In the genomic region with DNA sequence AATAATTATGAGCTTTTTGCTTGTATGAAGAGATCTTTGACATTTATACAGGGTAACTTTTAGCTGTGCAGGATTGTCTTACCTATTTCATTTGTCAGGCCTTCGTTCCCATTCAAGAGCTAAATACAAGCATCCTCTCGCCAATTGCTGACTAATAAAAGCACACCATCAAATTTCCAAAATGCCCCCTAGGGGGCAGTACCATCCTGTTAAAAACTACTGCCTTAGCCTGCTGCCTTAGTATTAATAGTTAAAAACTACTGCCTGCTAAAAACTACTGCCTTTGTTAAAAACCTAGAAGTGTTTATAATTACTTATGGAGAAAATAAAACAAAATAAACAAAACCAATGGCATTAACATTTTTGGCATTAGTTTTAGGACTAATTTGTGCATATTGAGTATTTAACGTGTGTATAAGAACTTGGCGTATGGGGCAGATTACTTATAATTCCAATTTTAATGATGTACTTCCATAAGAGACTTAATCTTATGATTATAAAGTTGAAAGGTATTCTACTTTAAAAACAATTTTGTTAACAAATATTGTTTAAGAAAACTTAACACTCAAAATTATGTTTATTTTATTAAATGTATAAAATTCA, we compare ENCODE assay signal across 9 cellular contexts. TPM values are rescaled to one million over a fixed set of nuclear protein-coding genes. Genes with fewer than 3 reads are reported as not detected.
DNase-seq lines count a peak whose midpoint lies in the region; ATAC-seq and TF ChIP-seq lines count a peak whose summit lies in the region.
"Had no signal": no experiment of that assay in that cellular context is flagged by ENCODE, and none has a peak within 500 bp of the region (broad histone marks: within the 10 kb centered on the region; RNA-seq: fewer than 3 reads in every experiment).

No MANE protein-coding gene starts in this region.

- intact Hi-C loops in activated T-helper 1 cell treated with anti-CD3 and anti-CD28 coated beads, Interleukin-12 subunit alpha, Interleukin-12 subunit beta, Interleukin-2, Interleukin-4 antibody, amounts not matched to agents 30 ng/mL and 10 ng/mL and 1 ng/mL, durations not matched to agents 14 hours and 24 hours and 36 hours (cut with micrococcal nuclease), result loop anchor here (1.0 to 5.0 kb wide), 3 partner anchors 48 to 354 kb away; no protein-coding TSS in a partner anchor

- no peak overlapping the region for H3K27ac ChIP-seq in foreskin keratinocyte
- H3K27ac ChIP-seq: BLaER1 treated with 17β-estradiol and CSF1 and Interleukin-3, amounts not matched to agents 10 nM and 100 nM had no signal

- no peaks in the 10 kb centered on the region for H3K27me3 ChIP-seq in foreskin keratinocyte
- H3K27me3 ChIP-seq: BLaER1 treated with 17β-estradiol and CSF1 and Interleukin-3, amounts not matched to agents 10 nM and 100 nM had no signal

- H3K36me3 Mint-ChIP-seq in activated T-helper 1 cell treated with anti-CD3 and anti-CD28 coated beads, Interleukin-12 subunit alpha, Interleukin-12 subunit beta, Interleukin-2, Interleukin-4 antibody, amounts not matched to agents 30 ng/mL and 10 ng/mL and 1 ng/mL, durations not matched to agents 14 hours and 24 hours and 36 hours (ENCODE audit: low read depth), result no peaks in the 10 kb centered on the region

- peak; percentile 89 for TF ChIP-seq CTCF in foreskin keratinocyte (conservative IDR thresholded peaks at IDR 0.05)

- H3K4me3 Mint-ChIP-seq in activated T-helper 1 cell treated with anti-CD3 and anti-CD28 coated beads, Interleukin-12 subunit alpha, Interleukin-12 subunit beta, Interleukin-2, Interleukin-4 antibody, amounts not matched to agents 30 ng/mL and 10 ng/mL and 1 ng/mL, durations not matched to agents 14 hours and 24 hours and 36 hours, result no peak overlapping the region

- peaks cover 12% of the 10 kb centered on the region for H3K9me3 Mint-ChIP-seq in activated T-helper 1 cell treated with anti-CD3 and anti-CD28 coated beads, Interleukin-12 subunit alpha, Interleukin-12 subunit beta, Interleukin-2, Interleukin-4 antibody, amounts not matched to agents 30 ng/mL and 10 ng/mL and 1 ng/mL, durations not matched to agents 14 hours and 24 hours and 36 hours

- H3K27ac Mint-ChIP-seq in activated T-helper 1 cell treated with anti-CD3 and anti-CD28 coated beads, Interleukin-12 subunit alpha, Interleukin-12 subunit beta, Interleukin-2, Interleukin-4 antibody, amounts not matched to agents 30 ng/mL and 10 ng/mL and 1 ng/mL, durations not matched to agents 14 hours and 24 hours and 36 hours, result no peak overlapping the region

- H3K4me1 ChIP-seq in foreskin keratinocyte, result no peaks in the 10 kb centered on the region

- H3K27me3 Mint-ChIP-seq in activated T-helper 1 cell treated with anti-CD3 and anti-CD28 coated beads, Interleukin-12 subunit alpha, Interleukin-12 subunit beta, Interleukin-2, Interleukin-4 antibody, amounts not matched to agents 30 ng/mL and 10 ng/mL and 1 ng/mL, durations not matched to agents 14 hours and 24 hours and 36 hours (ENCODE audit: insufficient read depth), result peaks cover 34% of the 10 kb centered on the region

- peak; percentile 10 for DNase-seq in NK-92 treated with Interleukin-12 subunit alpha and Interleukin-12 subunit beta, amount 100 ng/mL, for 24 hours (lab: John Stamatoyannopoulos, UW)
- DNase-seq in NK-92 (lab: John Stamatoyannopoulos, UW; ENCODE audit: unreplicated experiment), result no peak
- peak; percentile 66 for DNase-seq in Jurkat, Clone E6-1 (ENCODE audit: low read depth, low spot score)
- DNase-seq in OCI-M1 (lab: John Stamatoyannopoulos, UW), result peak; percentile 80
- peak; percentile 51 for DNase-seq in activated T-helper 1 cell treated with anti-CD3 and anti-CD28 coated beads, Interleukin-12 subunit alpha, Interleukin-12 subunit beta, Interleukin-2, Interleukin-4 antibody, amounts not matched to agents 30 ng/mL and 10 ng/mL and 1 ng/mL, durations not matched to agents 14 hours and 24 hours and 36 hours (ENCODE audit: low spot score)
- DNase-seq in foreskin keratinocyte, result peak; percentile 34 to 65
- peak; percentile 70 for DNase-seq in retina

- peak; percentile 17 for ATAC-seq in foreskin keratinocyte
- ATAC-seq in GM21423 (IDR thresholded peaks at IDR 0.05; ENCODE audit: unreplicated experiment), result no peak

- no peak overlapping the region for H3K4me3 ChIP-seq in Jurkat, Clone E6-1 (ENCODE audit: low read length)
- H3K4me3 ChIP-seq: BLaER1 treated with 17β-estradiol and CSF1 and Interleukin-3, amounts not matched to agents 10 nM and 100 nM had no signal

- peaks cover 31% of the 10 kb centered on the region for H3K4me1 Mint-ChIP-seq in activated T-helper 1 cell treated with anti-CD3 and anti-CD28 coated beads, Interleukin-12 subunit alpha, Interleukin-12 subunit beta, Interleukin-2, Interleukin-4 antibody, amounts not matched to agents 30 ng/mL and 10 ng/mL and 1 ng/mL, durations not matched to agents 14 hours and 24 hours and 36 hours (ENCODE audit: low read depth)

RNA-seq across cellular contexts. Expression of a gene that starts 3.0 kb away (rescaled TPM):
- 95.6 TPM for polyA plus RNA-seq in Jurkat, Clone E6-1 (2012; ENCODE audit: insufficient read depth, insufficient read length)
- 33.5 and 36.1 TPM in 2 replicates for total RNA-seq in activated T-helper 1 cell treated with anti-CD3 and anti-CD28 coated beads, Interleukin-12 subunit alpha, Interleukin-12 subunit beta, Interleukin-2, Interleukin-4 antibody, amounts not matched to agents 30 ng/mL and 10 ng/mL and 1 ng/mL, durations not matched to agents 14 hours and 24 hours and 36 hours
- total RNA-seq in foreskin keratinocyte, result 101 and 145 TPM in 2 replicates
- 160 and 242 TPM in 2 replicates for polyA plus RNA-seq in foreskin keratinocyte

RNA-seq across cellular contexts. Expression of a gene that starts 21.9 kb away (rescaled TPM):
- polyA plus RNA-seq in Jurkat, Clone E6-1 (2012; ENCODE audit: insufficient read depth, insufficient read length), result 1.9 TPM
- 37.0 and 42.2 TPM in 2 replicates for total RNA-seq in activated T-helper 1 cell treated with anti-CD3 and anti-CD28 coated beads, Interleukin-12 subunit alpha, Interleukin-12 subunit beta, Interleukin-2, Interleukin-4 antibody, amounts not matched to agents 30 ng/mL and 10 ng/mL and 1 ng/mL, durations not matched to agents 14 hours and 24 hours and 36 hours
- total RNA-seq in foreskin keratinocyte, result 315 and 774 TPM in 2 replicates
- 486 and 1,280 TPM in 2 replicates for polyA plus RNA-seq in foreskin keratinocyte

RNA-seq across cellular contexts. Expression of a gene that starts 41.7 kb away (rescaled TPM):
- polyA plus RNA-seq in Jurkat, Clone E6-1 (2012; ENCODE audit: insufficient read depth, insufficient read length), result 3.6 TPM
- total RNA-seq in activated T-helper 1 cell treated with anti-CD3 and anti-CD28 coated beads, Interleukin-12 subunit alpha, Interleukin-12 subunit beta, Interleukin-2, Interleukin-4 antibody, amounts not matched to agents 30 ng/mL and 10 ng/mL and 1 ng/mL, durations not matched to agents 14 hours and 24 hours and 36 hours, result 2.2 and 2.4 TPM in 2 replicates
- total RNA-seq in foreskin keratinocyte, result 4.4 and 6.7 TPM in 2 replicates
- 1.4 and 1.9 TPM in 2 replicates for polyA plus RNA-seq in foreskin keratinocyte

RNA-seq across cellular contexts. Expression of a gene that starts 51.3 kb away (rescaled TPM):
- 118 TPM for polyA plus RNA-seq in Jurkat, Clone E6-1 (2012; ENCODE audit: insufficient read depth, insufficient read length)
- total RNA-seq in activated T-helper 1 cell treated with anti-CD3 and anti-CD28 coated beads, Interleukin-12 subunit alpha, Interleukin-12 subunit beta, Interleukin-2, Interleukin-4 antibody, amounts not matched to agents 30 ng/mL and 10 ng/mL and 1 ng/mL, durations not matched to agents 14 hours and 24 hours and 36 hours, result 22.0 and 22.7 TPM in 2 replicates
- 23.6 and 25.3 TPM in 2 replicates for total RNA-seq in foreskin keratinocyte
- polyA plus RNA-seq in foreskin keratinocyte, result 32.3 and 38.1 TPM in 2 replicates

RNA-seq across cellular contexts. Expression of a gene that starts 51.4 kb away (rescaled TPM):
- polyA plus RNA-seq in Jurkat, Clone E6-1 (2012; ENCODE audit: insufficient read depth, insufficient read length), result 322 TPM
- 252 and 271 TPM in 2 replicates for total RNA-seq in activated T-helper 1 cell treated with anti-CD3 and anti-CD28 coated beads, Interleukin-12 subunit alpha, Interleukin-12 subunit beta, Interleukin-2, Interleukin-4 antibody, amounts not matched to agents 30 ng/mL and 10 ng/mL and 1 ng/mL, durations not matched to agents 14 hours and 24 hours and 36 hours
- total RNA-seq in foreskin keratinocyte, result 157 and 163 TPM in 2 replicates
- polyA plus RNA-seq in foreskin keratinocyte, result 96.2 and 107 TPM in 2 replicates
